Comparison of ENCODE assay signal across 8 cellular contexts in the genomic region with DNA sequence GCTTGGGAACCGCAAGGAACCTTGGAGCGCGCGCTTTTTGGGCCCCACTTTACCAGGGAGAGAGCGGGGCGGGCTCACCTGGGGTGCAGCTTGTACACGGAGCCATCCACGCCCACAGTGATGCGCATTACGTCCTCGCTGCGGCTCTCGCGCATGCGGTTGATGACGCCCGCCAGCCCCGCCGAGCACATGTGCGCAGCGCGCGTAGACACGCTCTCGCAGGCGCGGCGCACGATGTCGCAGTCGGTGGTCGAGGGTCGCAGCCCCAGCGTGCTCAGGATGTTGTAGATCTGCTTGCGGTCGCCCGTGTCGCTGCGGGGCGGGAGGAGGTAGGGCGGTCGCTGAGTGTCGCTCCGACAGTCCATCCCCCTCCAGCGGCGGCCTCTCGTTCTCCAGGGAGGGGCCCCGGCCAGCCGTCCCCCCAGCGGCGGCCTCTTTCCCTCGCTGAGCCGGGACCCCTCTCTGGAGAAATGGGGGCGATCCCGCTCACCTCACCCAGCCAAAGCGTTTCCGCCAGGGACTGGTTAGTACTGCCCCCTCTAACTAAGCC. TPM values are rescaled to one million over a fixed set of nuclear protein-coding genes. Genes with fewer than 3 reads are reported as not detected.
DNase-seq lines count a peak whose midpoint lies in the region; ATAC-seq and TF ChIP-seq lines count a peak whose summit lies in the region.

No MANE protein-coding gene starts in this region.

- BruUV-seq in Calu3 (replicated peaks; lab: Mats Ljungman, UMichigan), result no TSS peak

- DNase-seq in activated T-cell treated with anti-CD3 and anti-CD28 coated beads, Interleukin-2, amount 50 U/mL, for 48 hours, result peak; percentile 60 to 72
- peak; percentile 35 for DNase-seq in germinal center (ENCODE audit: low spot score)
- peak; percentile 77 for DNase-seq in retina
- no peak for DNase-seq in NCI-H1436 treated with DMSO at 0.1 percent for 48 hours (lab: John Stamatoyannopoulos, UW)
- DNase-seq in NCI-H2107 (lab: John Stamatoyannopoulos, UW), result no peak
- DNase-seq in Calu3, result no peak

- H3K27me3 Mint-ChIP-seq in Calu3 (ENCODE audit: unreplicated experiment), result peaks cover 62% of the 10 kb centered on the region

- peak overlapping the region; percentile 24; the same call in 1 of the 2 replicates for H3K4me3 ChIP-seq in GM08714 (ENCODE audit: low read length)

- no peaks in the 10 kb centered on the region for H3K36me3 Mint-ChIP-seq in Calu3 (ENCODE audit: insufficient read depth, unreplicated experiment)

- no peak for ATAC-seq in HG03280 (IDR thresholded peaks at IDR 0.05; ENCODE audit: unreplicated experiment)

- no peaks in the 10 kb centered on the region for H3K9me3 Mint-ChIP-seq in Calu3 (ENCODE audit: low read depth, unreplicated experiment)

- TF ChIP-seq CTCF in Calu3 (IDR thresholded peaks at IDR 0.05; ENCODE audit: unreplicated experiment), result no peak

- CTCF ChIA-PET in Calu3 (lab: Charles Lee), result no interaction called here

- H3K4me3 Mint-ChIP-seq in Calu3 (ENCODE audit: low read depth, unreplicated experiment), result no peak overlapping the region

- intact Hi-C loops in Calu3 (cut with micrococcal nuclease; ENCODE audit: unreplicated experiment), result no loop called here

- no peak overlapping the region for H3K27ac Mint-ChIP-seq in Calu3 (ENCODE audit: unreplicated experiment)

- H3K4me1 Mint-ChIP-seq in Calu3 (ENCODE audit: low read depth, unreplicated experiment), result no peaks in the 10 kb centered on the region

RNA-seq across cellular contexts. Expression of a gene that starts 4.4 kb away (rescaled TPM):
- total RNA-seq in Calu3 (2022), result not detected in 2 replicates

RNA-seq across cellular contexts. Expression of a gene that starts 22.1 kb away (rescaled TPM):
- 237 and 246 TPM in 2 replicates for total RNA-seq in Calu3 (2022)

RNA-seq across cellular contexts. Expression of a gene that starts 41.3 kb away (rescaled TPM):
- total RNA-seq in Calu3 (2022), result not detected in 2 replicates

RNA-seq across cellular contexts. Expression of a gene that starts 43.7 kb away (rescaled TPM):
- total RNA-seq in Calu3 (2022), result not detected in 2 replicates

RNA-seq across cellular contexts. Expression of a gene that starts 55.3 kb away (rescaled TPM):
- total RNA-seq in Calu3 (2022), result 139 and 146 TPM in 2 replicates

Comparison
In these comparisons a context has a peak if more than half of its experiments do, and no peak if none do; other contexts are left out.
1. DNase-seq: peak in activated T-cell treated with anti-CD3 and anti-CD28 coated beads, Interleukin-2, amount 50 U/mL, for 48 hours (2 of 2), germinal center (single experiment) and retina (single experiment); none in NCI-H1436 treated with DMSO at 0.1 percent for 48 hours (single experiment), NCI-H2107 (single experiment) and Calu3 (single experiment).